Comparison of ENCODE assay signal across 15 cellular contexts in the genomic region with DNA sequence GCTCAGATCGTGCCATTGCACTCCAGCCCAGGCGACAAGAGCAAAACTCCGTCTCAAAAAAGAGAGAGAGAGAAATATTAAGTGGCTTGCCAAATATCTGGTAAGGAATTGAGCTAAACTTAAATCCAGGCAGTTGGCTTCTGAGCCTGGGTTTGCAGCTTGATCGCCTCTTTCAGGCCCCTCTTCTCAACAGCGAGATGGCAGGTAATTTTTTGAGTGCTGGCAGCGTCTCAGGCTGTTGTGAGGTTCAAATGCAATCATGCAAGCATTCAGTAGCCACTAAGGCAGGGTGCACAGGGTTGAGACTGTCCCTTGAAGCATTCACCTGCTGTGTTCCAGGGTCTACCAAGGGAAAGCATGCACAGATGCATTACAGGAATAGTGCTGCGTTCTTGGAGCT. TPM values are rescaled to one million over a fixed set of nuclear protein-coding genes. Genes with fewer than 3 reads are reported as not detected.
A peak's percentile ranks its signal among the peaks of the same experiment; 100 is the strongest.
DNase-seq lines count a peak whose midpoint lies in the region; ATAC-seq and TF ChIP-seq lines count a peak whose summit lies in the region.
"Had no signal": no experiment of that assay in that cellular context is flagged by ENCODE, and none has a peak within 500 bp of the region (broad histone marks: within the 10 kb centered on the region; RNA-seq: fewer than 3 reads in every experiment).

No MANE protein-coding gene starts in this region.

- POLR2A ChIA-PET in activated B cell treated with CpG ODN at 0.5 μM for 24 hours (lab: Charles Lee): interaction anchor here (1.0 to 1.2 kb wide), 3 partner anchors 48 to 109 kb away, joined by 4 to 5 read pairs (median 5); partner anchors contain the start of genes RBM14 and RBM4B

- H3K4me2 ChIP-seq in mesendoderm (ENCODE audit: low read length): no peak overlapping the region

- H3K9me3 Mint-ChIP-seq in activated B cell treated with CpG ODN at 0.5 μM for 24 hours: no peaks in the 10 kb centered on the region
- H3K9me3 Mint-ChIP-seq: activated CD4-positive, alpha-beta T cell treated with anti-CD3 and anti-CD28 coated beads, Interleukin-2, amount 10 ng/mL, durations not matched to agents 7 days and 5 days; type B pancreatic cell had no signal

- peaks cover 17% of the 10 kb centered on the region for H3K4me1 ChIP-seq in left ventricle myocardium inferior
- H3K4me1 ChIP-seq in mesendoderm (ENCODE audit: control insufficient read depth, low read depth, low read length): peaks cover 7% of the 10 kb centered on the region

- H2BK5ac ChIP-seq in mesendoderm (ENCODE audit: low read length): peak overlapping the region; percentile 5

- H3K27me3 ChIP-seq in left ventricle myocardium inferior (ENCODE audit: low read depth) (no peaks in the 10 kb centered on the region), mesendoderm (ENCODE audit: insufficient read depth, low read length, poor library complexity) (no peaks in the 10 kb centered on the region)
- H3K27me3 ChIP-seq: right atrium auricular region had no signal

- peaks cover 15% of the 10 kb centered on the region for H3K27me3 Mint-ChIP-seq in activated B cell treated with CpG ODN at 0.5 μM for 24 hours

- no peak overlapping the region for H3K27ac Mint-ChIP-seq in activated B cell treated with CpG ODN at 0.5 μM for 24 hours
- H3K27ac Mint-ChIP-seq: activated CD4-positive, alpha-beta T cell treated with anti-CD3 and anti-CD28 coated beads, Interleukin-2, amount 10 ng/mL, durations not matched to agents 7 days and 5 days; type B pancreatic cell had no signal

- CTCF ChIA-PET in activated B cell treated with CpG ODN at 0.5 μM for 24 hours (lab: Charles Lee): interaction anchor here (0.9 to 2.3 kb wide), 3 partner anchors 9 to 109 kb away, joined by 3 to 7 read pairs (median 4); partner anchors contain the start of gene RBM4B

- H3K9ac ChIP-seq in mesendoderm (ENCODE audit: low read length): no peak overlapping the region

- H3K4me3 Mint-ChIP-seq in activated B cell treated with CpG ODN at 0.5 μM for 24 hours: peak overlapping the region; percentile 77
- H3K4me3 Mint-ChIP-seq: type B pancreatic cell had no signal

- no peak overlapping the region for H2AK5ac ChIP-seq in mesendoderm (ENCODE audit: low read length)

- peak overlapping the region; percentile 47 for H3K56ac ChIP-seq in mesendoderm (ENCODE audit: low read length)

- H2BK120ac ChIP-seq in mesendoderm (ENCODE audit: low read depth, low read length): no peak overlapping the region

- no peak overlapping the region for H4K8ac ChIP-seq in mesendoderm (ENCODE audit: low read depth, low read length)

- H3K36me3 Mint-ChIP-seq in activated B cell treated with CpG ODN at 0.5 μM for 24 hours (ENCODE audit: low read depth): no peaks in the 10 kb centered on the region
- H3K36me3 Mint-ChIP-seq: type B pancreatic cell had no signal

- H3K4ac ChIP-seq in mesendoderm (ENCODE audit: low read depth, low read length): no peak overlapping the region

- H3K9me3 ChIP-seq in left ventricle myocardium inferior (replicated peaks): no peaks in the 10 kb centered on the region
- H3K9me3 ChIP-seq: right atrium auricular region had no signal

- H3K79me2 ChIP-seq in mesendoderm (ENCODE audit: control insufficient read depth, insufficient read depth, low read length): no peaks in the 10 kb centered on the region

- H3K79me1 ChIP-seq in mesendoderm (ENCODE audit: low read length): no peaks in the 10 kb centered on the region

- no peak for ATAC-seq in left cardiac atrium
- no peak for ATAC-seq in activated B cell treated with CpG ODN at 0.5 μM for 24 hours (ENCODE audit: low read depth)
- no peak for ATAC-seq in GM18505 (IDR thresholded peaks at IDR 0.05; ENCODE audit: unreplicated experiment)
- ATAC-seq: HCT116 had no signal

- no peak for TF ChIP-seq CTCF in left ventricle myocardium inferior (IDR thresholded peaks at IDR 0.05; ENCODE audit: borderline replicate concordance)
- TF ChIP-seq CTCF in activated B cell treated with CpG ODN at 0.5 μM for 24 hours (IDR thresholded peaks at IDR 0.05): no peak

- no peak for DNase-seq in left ventricle myocardium inferior
- DNase-seq in left cardiac atrium: no peak
- no peak for DNase-seq in activated B cell treated with CpG ODN at 0.5 μM for 24 hours
- no peak for DNase-seq in mesendoderm
- DNase-seq in DMS153 treated with DMSO at 0.1 percent for 48 hours (lab: John Stamatoyannopoulos, UW; ENCODE audit: unreplicated experiment): no peak
- no peak for DNase-seq in NCI-H1105 treated with DMSO at 0.1 percent for 48 hours (lab: John Stamatoyannopoulos, UW)
- no peak for DNase-seq in DMS153 (lab: John Stamatoyannopoulos, UW)
- DNase-seq: NCI-H2081 treated with DMSO at 0.1 percent for 48 hours had no signal

- intact Hi-C loops in left ventricle myocardium inferior (cut with micrococcal nuclease) (no loop called here), left cardiac atrium (cut with DNase I) (no loop called here), activated B cell treated with CpG ODN at 0.5 μM for 24 hours (cut with micrococcal nuclease) (no loop called here)

- H3K36me3 ChIP-seq in left ventricle myocardium inferior: peaks cover 3% of the 10 kb centered on the region
- H3K36me3 ChIP-seq in mesendoderm (ENCODE audit: control insufficient read depth, insufficient read depth, low read length): no peaks in the 10 kb centered on the region

- TF ChIP-seq POLR2A in GM18505 (IDR thresholded peaks at IDR 0.05; ENCODE audit: borderline replicate concordance, extremely low read depth, insufficient read depth, insufficient read length): no peak

- H3K18ac ChIP-seq in mesendoderm (ENCODE audit: low read length): no peak overlapping the region

- no peak overlapping the region for H3K23ac ChIP-seq in mesendoderm (ENCODE audit: low read length)

- H2BK15ac ChIP-seq in mesendoderm (replicated peaks; ENCODE audit: low read depth): no peak overlapping the region

- peaks cover 13% of the 10 kb centered on the region for H3K4me1 Mint-ChIP-seq in activated B cell treated with CpG ODN at 0.5 μM for 24 hours

- H3K4me3 ChIP-seq in left ventricle myocardium inferior (peak overlapping the region; percentile 82), mesendoderm (ENCODE audit: low read length) (no peak overlapping the region)

- H4K5ac ChIP-seq in mesendoderm (ENCODE audit: low read length): no peak overlapping the region

- no CpG with 5 or more reads among the region's 7 CpGs for WGBS in mesendoderm (ENCODE audit: extremely low coverage, insufficient coverage, low lambda C conversion rate)

- H3K27ac ChIP-seq in left ventricle myocardium inferior (replicated peaks) (no peak overlapping the region), mesendoderm (ENCODE audit: low read depth, low read length) (no peak overlapping the region)

RNA-seq across cellular contexts. Expression of gene CTSF, which starts 0.7 kb away (rescaled TPM):
- total RNA-seq in left ventricle myocardium inferior: 48.6 TPM
- 10 to 100 TPM; 51.0 to 71.9 TPM for total RNA-seq in left cardiac atrium
- 2.0 and 3.6 TPM in 2 replicates for total RNA-seq in activated B cell treated with CpG ODN at 0.5 μM for 24 hours
- 0.22 TPM for polyA plus RNA-seq in mesendoderm (2013, experiment 1 of 2)
- 0.32 TPM for polyA plus RNA-seq in mesendoderm (2013, experiment 2 of 2)

RNA-seq across cellular contexts. Expression of gene ACTN3, which starts 22.4 kb away (rescaled TPM):
- not detected for total RNA-seq in left ventricle myocardium inferior
- under 1 TPM; 0.10 to 0.15 TPM for total RNA-seq in left cardiac atrium
- total RNA-seq in activated B cell treated with CpG ODN at 0.5 μM for 24 hours: 0.10 TPM in 1 of 2 replicates, not detected in the other
- 0.86 TPM for polyA plus RNA-seq in mesendoderm (2013, experiment 1 of 2)
- 0.87 TPM for polyA plus RNA-seq in mesendoderm (2013, experiment 2 of 2)
- total RNA-seq: left lobe of liver, occipital lobe, right atrium auricular region had no signal

RNA-seq across cellular contexts. Expression of gene ZDHHC24, which starts 23.2 kb away (rescaled TPM):
- total RNA-seq in left ventricle myocardium inferior (5.2 TPM), left cardiac atrium (1 to 10 TPM; 7.9 to 8.2 TPM), activated B cell treated with CpG ODN at 0.5 μM for 24 hours (14.6 and 19.0 TPM in 2 replicates)
- 2.6 TPM for polyA plus RNA-seq in mesendoderm (2013, experiment 1 of 2)
- 2.6 TPM for polyA plus RNA-seq in mesendoderm (2013, experiment 2 of 2)

RNA-seq across cellular contexts. Expression of gene CCDC87, which starts 23.8 kb away (rescaled TPM):
- total RNA-seq in left ventricle myocardium inferior (0.41 TPM), left cardiac atrium (under 1 TPM; 0.18 to 0.39 TPM), activated B cell treated with CpG ODN at 0.5 μM for 24 hours (0.22 and 0.31 TPM in 2 replicates)
- polyA plus RNA-seq in mesendoderm (2013, experiment 1 of 2): 0.21 TPM
- polyA plus RNA-seq in mesendoderm (2013, experiment 2 of 2): 0.15 TPM

RNA-seq across cellular contexts. Expression of gene CCS, which starts 23.9 kb away (rescaled TPM):
- total RNA-seq in left ventricle myocardium inferior (25.3 TPM), left cardiac atrium (10 to 100 TPM; 28.3 to 28.6 TPM), activated B cell treated with CpG ODN at 0.5 μM for 24 hours (59.0 and 65.3 TPM in 2 replicates)
- polyA plus RNA-seq in mesendoderm (2013, experiment 1 of 2): 23.1 TPM
- 22.0 TPM for polyA plus RNA-seq in mesendoderm (2013, experiment 2 of 2)

Comparison
In these comparisons a context has a peak if more than half of its experiments do, and no peak if none do; other contexts are left out.
1. RNA of gene CTSF, which starts 0.7 kb away (total RNA-seq): 51.0 to 71.9 TPM in left cardiac atrium and 48.6 TPM in left ventricle myocardium inferior (single experiment); 2.0 to 3.6 TPM in activated B cell treated with CpG ODN at 0.5 μM for 24 hours; every median in the first group is over 10 times any median in the second.